In the genomic region with DNA sequence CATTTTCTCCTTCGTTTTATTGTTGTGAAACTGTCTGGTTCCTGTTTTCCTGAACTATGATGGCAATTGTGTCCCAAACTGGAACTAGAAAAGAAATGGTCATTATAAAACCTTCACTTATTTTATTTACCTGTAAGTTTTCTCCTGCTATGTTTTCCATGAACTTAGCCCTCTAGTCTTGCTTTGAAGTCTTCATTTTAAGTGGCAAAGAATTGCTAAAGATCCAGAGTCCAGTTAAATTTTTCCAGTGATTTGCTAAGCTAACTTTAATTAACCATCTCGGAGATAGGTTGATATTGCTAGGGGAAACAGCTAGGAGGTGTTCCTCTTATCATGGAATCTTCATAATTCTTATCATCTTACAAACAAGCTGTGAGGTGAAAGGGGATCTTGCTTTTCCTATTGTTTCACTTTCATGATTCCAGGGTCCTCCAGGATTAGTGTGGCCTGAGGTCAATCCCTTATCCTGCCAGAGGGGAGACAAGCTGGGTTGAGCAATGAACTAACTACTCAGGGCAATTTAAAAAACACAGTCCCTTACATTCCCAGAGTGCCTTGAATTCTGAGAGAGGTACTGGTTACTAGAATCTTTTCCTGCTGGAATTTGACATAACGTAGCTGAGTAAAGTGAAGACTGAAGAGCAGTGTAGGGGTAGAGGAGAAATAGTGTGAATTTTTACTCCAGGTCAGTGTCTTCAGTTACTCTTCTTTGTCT, we compare ENCODE assay signal across 11 cellular contexts.
DNase-seq lines count a peak whose midpoint lies in the region; ATAC-seq, FAIRE-seq and TF ChIP-seq lines count a peak whose summit lies in the region.
"Had no signal": no experiment of that assay in that cellular context is flagged by ENCODE, and none has a peak within 500 bp of the region (broad histone marks: within the 10 kb centered on the region; RNA-seq: fewer than 3 reads in every experiment).

No MANE protein-coding gene starts in this region.

- no peaks in the 10 kb centered on the region for H3K27me3 ChIP-seq in subcutaneous abdominal adipose tissue (ENCODE audit: control insufficient read depth in 5 of 5, insufficient read depth in 4 of 5, low read length in 5 of 5)
- H3K27me3 ChIP-seq in CD8-positive, alpha-beta T cell (ENCODE audit: insufficient read depth, low read length): no peaks in the 10 kb centered on the region

- no peaks in the 10 kb centered on the region for H3K27me3 Mint-ChIP-seq in CD8-positive, alpha-beta T cell (ENCODE audit: low read depth)

- H3K4me3 Mint-ChIP-seq in CD8-positive, alpha-beta T cell: no peak overlapping the region

- intact Hi-C loops in CD8-positive, alpha-beta T cell (cut with DNase I, micrococcal nuclease): no loop called here

- H3K36me3 ChIP-seq in subcutaneous abdominal adipose tissue (ENCODE audit: control insufficient read depth in 5 of 5, insufficient read depth in 5 of 5, low read length in 5 of 5): peaks cover 0 to 11% (median 0%) of the 10 kb centered on the region in 5 donors
- H3K36me3 ChIP-seq in CD8-positive, alpha-beta T cell (ENCODE audit: insufficient read depth, low read length): no peaks in the 10 kb centered on the region

- H3K4me1 Mint-ChIP-seq in CD8-positive, alpha-beta T cell (ENCODE audit: low read depth): peaks cover 9% of the 10 kb centered on the region

- no peaks in the 10 kb centered on the region for H3K9me3 Mint-ChIP-seq in CD8-positive, alpha-beta T cell

- no peaks in the 10 kb centered on the region for H3K9me3 ChIP-seq in subcutaneous abdominal adipose tissue (ENCODE audit: control insufficient read depth in 5 of 5, low read length in 5 of 5)
- H3K9me3 ChIP-seq in CD8-positive, alpha-beta T cell (ENCODE audit: low read length): no peaks in the 10 kb centered on the region

- TF ChIP-seq CTCF in coronary artery (IDR thresholded peaks at IDR 0.05): no peak
- no peak for TF ChIP-seq CTCF in CD8-positive, alpha-beta T cell (IDR thresholded peaks at IDR 0.05)

- POLR2A ChIA-PET in CD8-positive, alpha-beta T cell (lab: Charles Lee): no interaction called here

- H3K27ac ChIP-seq in coronary artery (peak overlapping the region; percentile 35 to 74), subcutaneous abdominal adipose tissue (ENCODE audit: low read depth, low read length) (peak overlapping the region; percentile 37)
- H3K27ac ChIP-seq in CD8-positive, alpha-beta T cell (ENCODE audit: low read depth, low read length): no peak overlapping the region

- H3K27ac Mint-ChIP-seq in CD8-positive, alpha-beta T cell: no peak overlapping the region

- peak overlapping the region in 1 of 5 donors; percentile 2 for H3K9ac ChIP-seq in subcutaneous abdominal adipose tissue (ENCODE audit: low read length in 5 of 5)

- H3K36me3 Mint-ChIP-seq in CD8-positive, alpha-beta T cell: peaks cover 29% of the 10 kb centered on the region

- H3K4me3 ChIP-seq in coronary artery: peak overlapping the region; percentile 17
- H3K4me3 ChIP-seq in subcutaneous abdominal adipose tissue (ENCODE audit: low read depth in 1 of 5, low read length in 5 of 5): no peak overlapping the region
- H3K4me3 ChIP-seq in CD8-positive, alpha-beta T cell (ENCODE audit: low read depth, low read length): no peak overlapping the region

- no peak for FAIRE-seq in HTR-8/SVneo (lab: Jason Lieb, UNC)
- FAIRE-seq: G401.6 had no signal

- DNase-seq in HTR-8/SVneo (ENCODE audit: insufficient read length, low spot score) (peak; percentile 4), coronary artery (ENCODE audit: low spot score) (no peak), left lobe of liver (ENCODE audit: low spot score) (no peak), SIG-M5 (lab: John Stamatoyannopoulos, UW) (no peak), kidney glomerular epithelial cell (lab: John Stamatoyannopoulos, UW) (no peak)
- DNase-seq in CD8-positive, alpha-beta T cell: no peak
- DNase-seq: caudate nucleus, NCI-H510A had no signal

- CTCF ChIA-PET in CD8-positive, alpha-beta T cell (lab: Charles Lee): interaction anchor here (1.3 to 3.7 kb wide), 2 partner anchors 133 to 191 kb away, joined by 3 to 16 read pairs; no protein-coding TSS in a partner anchor

- ATAC-seq in left lobe of liver: peak; percentile 65
- no peak for ATAC-seq in CD8-positive, alpha-beta T cell
- no peak for ATAC-seq in HG03025 (IDR thresholded peaks at IDR 0.05; ENCODE audit: low FRiP score, unreplicated experiment)

- peaks cover 0 to 28% (median 18%) of the 10 kb centered on the region in 5 donors for H3K4me1 ChIP-seq in subcutaneous abdominal adipose tissue (ENCODE audit: control insufficient read depth in 5 of 5, insufficient read depth in 5 of 5, low read length in 5 of 5)
- peaks cover 17% of the 10 kb centered on the region for H3K4me1 ChIP-seq in CD8-positive, alpha-beta T cell (ENCODE audit: insufficient read depth, low read length)
